18 cellular contexts compared by ENCODE assay signal in the genomic region with DNA sequence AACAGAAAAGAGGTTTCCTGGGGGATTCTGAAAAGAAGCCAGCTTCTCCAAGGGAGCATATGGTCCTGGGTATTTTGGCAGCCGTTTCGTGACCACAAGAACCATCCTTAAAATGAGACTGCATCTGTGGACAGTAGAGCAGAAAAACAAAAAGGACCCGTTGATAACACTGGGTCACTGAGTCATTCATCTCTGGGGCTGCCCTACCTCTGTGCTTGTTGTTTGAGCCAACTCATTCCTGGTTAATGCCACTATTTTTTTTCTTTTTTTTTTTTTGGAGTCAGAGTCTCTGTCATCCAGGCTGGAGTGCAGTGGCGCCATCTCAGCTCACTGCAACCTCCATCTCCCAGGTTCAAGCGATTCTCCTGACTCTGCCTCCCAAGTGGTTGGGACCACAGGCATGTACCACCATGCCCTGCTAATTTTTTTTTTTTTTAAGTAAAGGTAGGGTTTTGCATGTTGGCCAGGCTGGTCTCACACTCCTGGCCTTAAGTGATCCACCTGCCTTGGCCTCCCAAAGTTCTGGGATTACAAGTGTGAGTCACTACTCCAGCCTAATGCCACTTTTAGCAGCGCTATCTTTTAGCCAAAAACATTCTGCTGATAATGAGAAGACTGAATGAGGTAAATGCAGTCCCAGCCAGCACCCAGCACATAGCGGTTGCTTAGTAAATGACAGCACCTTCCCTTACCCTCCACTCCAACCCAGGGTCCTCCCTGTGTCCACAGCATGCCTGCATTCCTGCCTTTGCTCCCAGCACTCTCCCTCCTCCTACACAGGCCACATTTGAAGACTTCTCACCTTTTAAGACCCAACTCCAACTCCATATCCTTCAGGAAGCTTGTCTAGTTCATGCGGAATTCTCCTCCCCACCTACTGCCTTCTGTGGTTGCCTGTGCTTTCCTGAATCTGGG. TPM values are rescaled to one million over a fixed set of nuclear protein-coding genes. Genes with fewer than 3 reads are reported as not detected.
DNase-seq lines count a peak whose midpoint lies in the region; FAIRE-seq and TF ChIP-seq lines count a peak whose summit lies in the region.
"Had no signal": no experiment of that assay in that cellular context is flagged by ENCODE, and none has a peak within 500 bp of the region (broad histone marks: within the 10 kb centered on the region; RNA-seq: fewer than 3 reads in every experiment).

No MANE protein-coding gene starts in this region.

- no peaks in the 10 kb centered on the region for H3K9me3 Mint-ChIP-seq in activated naive CD8-positive, alpha-beta T cell treated with anti-CD3 and anti-CD28 coated beads for 36 hours
- H3K9me3 Mint-ChIP-seq: activated naive CD8-positive, alpha-beta T cell treated with anti-CD3 and anti-CD28 coated beads, Interleukin-2, amount 10 ng/mL, durations not matched to agents 7 days and 5 days; CD8-positive, alpha-beta memory T cell; naive B cell had no signal

- DNase-seq in A172 (ENCODE audit: low spot score) (peak; percentile 92), H54 (ENCODE audit: insufficient read length, low spot score) (peak; percentile 38), PC-9 (peak in 1 of 2 experiments; percentile 50), fibroblast of the aortic adventitia (ENCODE audit: low read depth) (peak; percentile 28), NCI-H187 (lab: John Stamatoyannopoulos, UW) (no peak), GM10248 (ENCODE audit: extremely low spot score) (no peak), hepatic stellate cell (ENCODE audit: low spot score) (no peak)
- no peak for DNase-seq in activated naive CD8-positive, alpha-beta T cell treated with anti-CD3 and anti-CD28 coated beads for 36 hours
- DNase-seq: activated CD4-positive, alpha-beta T cell treated with anti-CD3 and anti-CD28 coated beads for 4 hours; activated naive CD8-positive, alpha-beta T cell treated with anti-CD3 and anti-CD28 coated beads, Interleukin-2, amount 10 ng/mL, durations not matched to agents 7 days and 5 days; CD8-positive, alpha-beta memory T cell; effector CD4-positive, alpha-beta T cell; GDM1; naive B cell; NCI-H1930 had no signal

- no TSS peak for BruUV-seq in PC-9 (replicated peaks; lab: Mats Ljungman, UMichigan)

- intact Hi-C loops in PC-9 (cut with micrococcal nuclease; ENCODE audit: unreplicated experiment): loop anchor here (2.0 kb wide), 1 partner anchor 15 kb away; no protein-coding TSS in a partner anchor

- no peak overlapping the region; the same call in 1 of the 2 replicates for H3K27ac ChIP-seq in PC-9
- H3K27ac ChIP-seq: vagina had no signal

- H3K36me3 Mint-ChIP-seq in activated naive CD8-positive, alpha-beta T cell treated with anti-CD3 and anti-CD28 coated beads for 36 hours: no peaks in the 10 kb centered on the region
- H3K36me3 Mint-ChIP-seq: activated naive CD8-positive, alpha-beta T cell treated with anti-CD3 and anti-CD28 coated beads, Interleukin-2, amount 10 ng/mL, durations not matched to agents 7 days and 5 days had no signal

- no peaks in the 10 kb centered on the region for H4K20me1 ChIP-seq in PC-9 (ENCODE audit: insufficient read depth)

- TF ChIP-seq CTCF in PC-9 (conservative IDR thresholded peaks at IDR 0.05): no peak
- TF ChIP-seq CTCF in fibroblast of the aortic adventitia (IDR thresholded peaks at IDR 0.05; ENCODE audit: insufficient read depth, low read length): no peak
- TF ChIP-seq CTCF in GM10248 (IDR thresholded peaks at IDR 0.05; ENCODE audit: control extremely low read depth, extremely low read depth, low read depth, missing control alignments): no peak

- peaks cover 54% of the 10 kb centered on the region for H3K27me3 Mint-ChIP-seq in activated naive CD8-positive, alpha-beta T cell treated with anti-CD3 and anti-CD28 coated beads for 36 hours

- H3K4me3 Mint-ChIP-seq in activated naive CD8-positive, alpha-beta T cell treated with anti-CD3 and anti-CD28 coated beads for 36 hours: no peak overlapping the region
- H3K4me3 Mint-ChIP-seq: activated naive CD8-positive, alpha-beta T cell treated with anti-CD3 and anti-CD28 coated beads, Interleukin-2, amount 10 ng/mL, durations not matched to agents 7 days and 5 days; CD8-positive, alpha-beta memory T cell had no signal

- FAIRE-seq in H54 (lab: Jason Lieb, UNC): no peak

- CTCF ChIA-PET in PC-9 (lab: Charles Lee): interaction anchor here (0.7 kb wide), 1 partner anchor 328 kb away, joined by 3 read pairs; no protein-coding TSS in a partner anchor
- CTCF ChIA-PET in GM10248 (lab: Yijun Ruan, JAX): no interaction called here

- H3K4me2 ChIP-seq in PC-9: peak overlapping the region; percentile 22; the same call in 1 of the 2 replicates

- H2AFZ ChIP-seq in PC-9: no peak overlapping the region

- POLR2A ChIA-PET in PC-9 (lab: Charles Lee; ENCODE audit: unreplicated experiment): interaction anchor here (0.6 kb wide), 1 partner anchor 254 kb away, joined by 3 read pairs; no protein-coding TSS in a partner anchor
- POLR2A ChIA-PET in GM10248 (lab: Yijun Ruan, JAX): no interaction called here

- no peaks in the 10 kb centered on the region for H3K4me1 Mint-ChIP-seq in activated naive CD8-positive, alpha-beta T cell treated with anti-CD3 and anti-CD28 coated beads for 36 hours
- H3K4me1 Mint-ChIP-seq: activated naive CD8-positive, alpha-beta T cell treated with anti-CD3 and anti-CD28 coated beads, Interleukin-2, amount 10 ng/mL, durations not matched to agents 7 days and 5 days; CD8-positive, alpha-beta memory T cell; naive B cell had no signal

- peaks cover 22% of the 10 kb centered on the region for H3K4me1 ChIP-seq in PC-9 (replicated peaks; ENCODE audit: insufficient read depth)
- H3K4me1 ChIP-seq: vagina had no signal

- peaks cover 5% of the 10 kb centered on the region; the same call in 1 of the 2 replicates for H3F3A ChIP-seq in PC-9 (ENCODE audit: insufficient read depth, low read depth)

- no peaks in the 10 kb centered on the region for H3K9me2 ChIP-seq in PC-9 (ENCODE audit: insufficient read depth)

- no peaks in the 10 kb centered on the region for H3K36me3 ChIP-seq in PC-9 (ENCODE audit: low read depth)
- H3K36me3 ChIP-seq: vagina had no signal

- no peaks in the 10 kb centered on the region for H3K79me2 ChIP-seq in PC-9 (ENCODE audit: low read depth)

- no peak overlapping the region for H3K4me3 ChIP-seq in PC-9
- no peak overlapping the region for H3K4me3 ChIP-seq in fibroblast of the aortic adventitia (ENCODE audit: low read depth, low read length)
- H3K4me3 ChIP-seq: vagina had no signal

- no peaks in the 10 kb centered on the region for H3K27me3 ChIP-seq in PC-9 (ENCODE audit: insufficient read depth, low read depth)
- H3K27me3 ChIP-seq: vagina had no signal

- TF ChIP-seq POLR2A in H54 (IDR thresholded peaks at IDR 0.05; ENCODE audit: low read depth, low read length): no peak

- no peaks in the 10 kb centered on the region for H3K9me3 ChIP-seq in PC-9 (ENCODE audit: insufficient read depth, low read depth)
- H3K9me3 ChIP-seq: vagina had no signal

- H3K27ac Mint-ChIP-seq in activated naive CD8-positive, alpha-beta T cell treated with anti-CD3 and anti-CD28 coated beads for 36 hours: no peak overlapping the region
- H3K27ac Mint-ChIP-seq: activated naive CD8-positive, alpha-beta T cell treated with anti-CD3 and anti-CD28 coated beads, Interleukin-2, amount 10 ng/mL, durations not matched to agents 7 days and 5 days; CD8-positive, alpha-beta memory T cell; progenitor cell of endocrine pancreas had no signal

RNA-seq across cellular contexts. Expression of a gene that starts 9.1 kb away (rescaled TPM):
- total RNA-seq in A172 (2014; rRNA removed; shearing (Covaris generic)): 1.7 and 2.9 TPM in 2 replicates
- total RNA-seq in PC-9 (2021): 0.24 and 0.63 TPM in 2 replicates
- total RNA-seq in fibroblast of the aortic adventitia (ENCODE audit: low replicate concordance): 0.45 TPM in 1 of 2 replicates, not detected in the other
- total RNA-seq in activated naive CD8-positive, alpha-beta T cell treated with anti-CD3 and anti-CD28 coated beads for 36 hours: under 1 TPM in 1 of 2 experiments, not detected in 1; 0.22 TPM
- total RNA-seq: activated naive CD8-positive, alpha-beta T cell treated with anti-CD3 and anti-CD28 coated beads, Interleukin-2, amount 10 ng/mL, durations not matched to agents 7 days and 5 days; lower leg skin had no signal

RNA-seq across cellular contexts. Expression of a gene that starts 16.2 kb away (rescaled TPM):
- total RNA-seq in A172 (2014; rRNA removed; shearing (Covaris generic)): 163 and 223 TPM in 2 replicates
- total RNA-seq in PC-9 (2021) (158 and 187 TPM in 2 replicates), fibroblast of the aortic adventitia (ENCODE audit: low replicate concordance) (56.1 and 87.8 TPM in 2 replicates)
- total RNA-seq in activated naive CD8-positive, alpha-beta T cell treated with anti-CD3 and anti-CD28 coated beads for 36 hours: 100 to 1,000 TPM; 166 to 168 TPM

Comparison
In these comparisons a context has a peak if more than half of its experiments do, and no peak if none do; other contexts are left out.
1. DNase-seq: peak in A172 (single experiment), H54 (single experiment) and fibroblast of the aortic adventitia (single experiment); none in NCI-H187 (0 of 2), activated naive CD8-positive, alpha-beta T cell treated with anti-CD3 and anti-CD28 coated beads for 36 hours (single experiment), GM10248 (single experiment) and hepatic stellate cell (single experiment).